ENCODE assay signal across 8 cellular contexts in genomic region chr9:36407122-36407723, GRCh38. TPM values are rescaled to one million over a fixed set of nuclear protein-coding genes. Genes with fewer than 3 reads are reported as not detected.
DNase-seq lines count a peak whose midpoint lies in the region; ATAC-seq, FAIRE-seq and TF ChIP-seq lines count a peak whose summit lies in the region.

No MANE protein-coding gene starts in this region.

- TF ChIP-seq POLR2A in thyroid gland (IDR thresholded peaks at IDR 0.05) = no peak

- no peaks in the 10 kb centered on the region for H3K9me3 Mint-ChIP-seq in neural crest cell

- H3K36me3 Mint-ChIP-seq in neural crest cell (ENCODE audit: low read depth) = no peaks in the 10 kb centered on the region

- H3K27ac Mint-ChIP-seq in neural crest cell (ENCODE audit: unreplicated experiment) = no peak overlapping the region

- no peaks in the 10 kb centered on the region for H3K27me3 Mint-ChIP-seq in neural crest cell (ENCODE audit: low read depth)

- no peak overlapping the region for H3K4me3 ChIP-seq in thyroid gland (replicated peaks in 1 of 3)

- peaks cover 7% of the 10 kb centered on the region for H3K4me1 Mint-ChIP-seq in neural crest cell

- H3K27me3 ChIP-seq in thyroid gland = no peaks in the 10 kb centered on the region

- intact Hi-C loops in thyroid gland (cut with DNase I) = loop anchor here (5.0 to 10.0 kb wide), 2 partner anchors 78 to 150 kb away; no protein-coding TSS in a partner anchor

- H3K4me3 Mint-ChIP-seq in neural crest cell = peak overlapping the region; percentile 45

- H3K4me1 ChIP-seq in thyroid gland = peaks cover 23 to 27% of the 10 kb centered on the region in 2 donors

- FAIRE-seq in G401.6 (lab: Jason Lieb, UNC) (peak; percentile 93), RCC 7860 (lab: Jason Lieb, UNC) (peak; percentile 44)

- 21 to 25% methylated on average over 4 of the region's 4 CpGs for WGBS in thyroid gland, 2 donors

- TF ChIP-seq CTCF in neural crest cell (conservative IDR thresholded peaks at IDR 0.05) (peak; percentile 96), thyroid gland (IDR thresholded peaks at IDR 0.05) (peak; percentile 86 to 97 (median 92))

- H3K27ac ChIP-seq in thyroid gland = peak overlapping the region; percentile 11 to 46 (median 18)

- peak; percentile 79 for DNase-seq in KBM-7
- peak; percentile 50 for DNase-seq in RCC 7860 (ENCODE audit: low spot score)
- DNase-seq in activated T-helper 1 cell treated with Interleukin-2 at 50 U/mL for 16 hours (ENCODE audit: low read depth) = peak; percentile 42
- DNase-seq in fibroblast of peridontal ligament (ENCODE audit: extremely low read depth) = peak; percentile 86
- DNase-seq in neural crest cell (ENCODE audit: low read depth, low spot score) = peak; percentile 52
- DNase-seq in thyroid gland = peak; percentile 57 to 60

- no peaks in the 10 kb centered on the region for H3K36me3 ChIP-seq in thyroid gland

- no peaks in the 10 kb centered on the region for H3K9me3 ChIP-seq in thyroid gland

- in situ Hi-C loops in KBM-7 (cut with MboI; ENCODE audit: low pct_unique_long_range_greater_than_20kb, low sequenced_read_pairs) = loop anchor here (25.0 kb wide), 1 partner anchor 155 kb away; the partner anchor contains the start of gene MELK

- no peak for ATAC-seq in HG03280 (IDR thresholded peaks at IDR 0.05; ENCODE audit: unreplicated experiment)

RNA-seq across cellular contexts. Expression of gene RNF38, which starts 7.2 kb away (rescaled TPM):
- total RNA-seq in neural crest cell = 55.7 and 63.8 TPM in 2 replicates
- 10 to 100 TPM; 36.9 to 61.4 (median 41.9) TPM for total RNA-seq in thyroid gland
